1 cellular context compared by ENCODE assay signal in genomic region chr6:64013061-64013410, GRCh38.
TF ChIP-seq lines count a peak whose summit lies in the region.

No MANE protein-coding gene starts in this region.

TF ChIP-seq in GM23338, 12 proteins besides CTCF, POLR2A, EP300 and RAD21 (continued from another document):
- TF ChIP-seq REST (IDR thresholded peaks at IDR 0.05; ENCODE audit: unreplicated experiment) (no peak), JUNB (IDR thresholded peaks at IDR 0.05; ENCODE audit: unreplicated experiment) (no peak), CREB1 (CRISPR knock-in tag; IDR thresholded peaks at IDR 0.05; ENCODE audit: low read depth) (no peak), ZNF114 (CRISPR knock-in tag; IDR thresholded peaks at IDR 0.05) (no peak), ZNF462 (CRISPR knock-in tag; IDR thresholded peaks at IDR 0.05) (no peak), EZH2 (IDR thresholded peaks at IDR 0.05; ENCODE audit: low read depth, unreplicated experiment) (no peak), NANOG (IDR thresholded peaks at IDR 0.05; ENCODE audit: borderline replicate concordance) (no peak)
